8 cellular contexts compared by ENCODE assay signal in genomic region chr12:22100952-22101748, GRCh38. TPM values are rescaled to one million over a fixed set of nuclear protein-coding genes. Genes with fewer than 3 reads are reported as not detected.
DNase-seq lines count a peak whose midpoint lies in the region; ATAC-seq and TF ChIP-seq lines count a peak whose summit lies in the region.

No MANE protein-coding gene starts in this region.

- H3K36me3 Mint-ChIP-seq in activated naive CD4-positive, alpha-beta T cell treated with anti-CD3 and anti-CD28 coated beads for 36 hours (ENCODE audit: low read depth) = no peaks in the 10 kb centered on the region

- H3K4me1 Mint-ChIP-seq in activated naive CD4-positive, alpha-beta T cell treated with anti-CD3 and anti-CD28 coated beads for 36 hours (ENCODE audit: low read depth) = peaks cover 14% of the 10 kb centered on the region

- DNase-seq in GM10248 (ENCODE audit: extremely low spot score) = peak; percentile 31
- peak; percentile 12 for DNase-seq in NCI-H526 treated with DMSO at 0.1 percent for 48 hours (lab: John Stamatoyannopoulos, UW)
- DNase-seq in activated naive CD4-positive, alpha-beta T cell treated with anti-CD3 and anti-CD28 coated beads for 36 hours = peak; percentile 76
- DNase-seq in left ventricle myocardium inferior = no peak

- intact Hi-C loops in activated naive CD4-positive, alpha-beta T cell treated with anti-CD3 and anti-CD28 coated beads for 36 hours (cut with micrococcal nuclease) = loop anchor here (1.0 to 10.0 kb wide), 9 partner anchors 18 to 524 kb away; partner anchors contain the start of genes C2CD5 and ETNK1
- intact Hi-C loops in left ventricle myocardium inferior (cut with micrococcal nuclease) = no loop called here

- no peak overlapping the region for H3K4me3 Mint-ChIP-seq in activated naive CD4-positive, alpha-beta T cell treated with anti-CD3 and anti-CD28 coated beads for 36 hours

- H3K27ac ChIP-seq in 22Rv1 (no peak overlapping the region), left ventricle myocardium inferior (replicated peaks) (no peak overlapping the region)

- H3K4me3 ChIP-seq in left ventricle myocardium inferior = no peak overlapping the region
- H3K4me3 ChIP-seq in skeletal muscle satellite cell (ENCODE audit: low read length) = no peak overlapping the region

- no peak overlapping the region for H3K27ac Mint-ChIP-seq in activated naive CD4-positive, alpha-beta T cell treated with anti-CD3 and anti-CD28 coated beads for 36 hours

- peaks cover 5% of the 10 kb centered on the region for H3K27me3 ChIP-seq in left ventricle myocardium inferior (ENCODE audit: low read depth)
- H3K27me3 ChIP-seq in skeletal muscle satellite cell (ENCODE audit: control insufficient read depth, insufficient read depth, low read length) = peaks cover 8% of the 10 kb centered on the region

- TF ChIP-seq CTCF in 22Rv1 (IDR thresholded peaks at IDR 0.05) (peak; percentile 75), GM10248 (IDR thresholded peaks at IDR 0.05; ENCODE audit: control extremely low read depth, extremely low read depth, low read depth, missing control alignments) (peak; percentile 55), left ventricle myocardium inferior (IDR thresholded peaks at IDR 0.05; ENCODE audit: borderline replicate concordance) (peak; percentile 68)

- no peaks in the 10 kb centered on the region for H3K27me3 Mint-ChIP-seq in activated naive CD4-positive, alpha-beta T cell treated with anti-CD3 and anti-CD28 coated beads for 36 hours (ENCODE audit: low read depth)

- CTCF ChIA-PET in GM10248 (lab: Yijun Ruan, JAX) = interaction anchor here (0.7 to 5.0 kb wide), 21 partner anchors 9 to 361 kb away, joined by 3 to 26 read pairs (median 4); no protein-coding TSS in a partner anchor
- CTCF ChIA-PET in activated naive CD4-positive, alpha-beta T cell treated with anti-CD3 and anti-CD28 coated beads for 36 hours (lab: Charles Lee) = interaction anchor here (0.6 to 3.3 kb wide), 20 partner anchors 19 to 408 kb away, joined by 3 to 14 read pairs (median 3); no protein-coding TSS in a partner anchor

- H3K36me3 ChIP-seq in left ventricle myocardium inferior = no peaks in the 10 kb centered on the region
- no peaks in the 10 kb centered on the region for H3K36me3 ChIP-seq in skeletal muscle satellite cell (ENCODE audit: insufficient read depth, low read length)

- POLR2A ChIA-PET in GM10248 (lab: Yijun Ruan, JAX) = no interaction called here

- ATAC-seq in HG02588 (IDR thresholded peaks at IDR 0.05; ENCODE audit: unreplicated experiment) (peak; percentile 56), HG03108 (IDR thresholded peaks at IDR 0.05; ENCODE audit: unreplicated experiment) (no peak)

- no peaks in the 10 kb centered on the region for H3K4me1 ChIP-seq in left ventricle myocardium inferior
- peaks cover 10% of the 10 kb centered on the region for H3K4me1 ChIP-seq in skeletal muscle satellite cell (ENCODE audit: control insufficient read depth, insufficient read depth, low read length)

- peak overlapping the region; percentile 14 for H3K4me2 ChIP-seq in skeletal muscle satellite cell (ENCODE audit: low read length)

- H3K9me3 ChIP-seq in left ventricle myocardium inferior (replicated peaks) = peaks cover 9% of the 10 kb centered on the region
- H3K9me3 ChIP-seq in skeletal muscle satellite cell (replicated peaks; ENCODE audit: low read length) = no peaks in the 10 kb centered on the region

- no peaks in the 10 kb centered on the region for H3K9me3 Mint-ChIP-seq in activated naive CD4-positive, alpha-beta T cell treated with anti-CD3 and anti-CD28 coated beads for 36 hours

- no peak overlapping the region for H3K9ac ChIP-seq in skeletal muscle satellite cell (ENCODE audit: low read depth, low read length)

RNA-seq across cellular contexts. Expression of gene CMAS, which starts 55.1 kb away (rescaled TPM):
- total RNA-seq in activated naive CD4-positive, alpha-beta T cell treated with anti-CD3 and anti-CD28 coated beads for 36 hours = 10 to 100 TPM; 47.3 to 48.5 TPM
- 34.8 TPM for total RNA-seq in left ventricle myocardium inferior
- total RNA-seq in skeletal muscle satellite cell (2012; rRNA removed) = 17.9 and 24.1 TPM in 2 replicates
